Comparison of ENCODE assay signal across 9 cellular contexts in genomic region chr1:151619489-151620093, GRCh38. TPM values are rescaled to one million over a fixed set of nuclear protein-coding genes. Genes with fewer than 3 reads are reported as not detected.
A peak's percentile ranks its signal among the peaks of the same experiment; 100 is the strongest.
DNase-seq lines count a peak whose midpoint lies in the region; ATAC-seq and TF ChIP-seq lines count a peak whose summit lies in the region.
"Had no signal": no experiment of that assay in that cellular context is flagged by ENCODE, and none has a peak within 500 bp of the region (broad histone marks: within the 10 kb centered on the region; RNA-seq: fewer than 3 reads in every experiment).

No MANE protein-coding gene starts in this region.

- 81% methylated on average over 6 of the region's 6 CpGs for WGBS in SK-N-SH (ENCODE audit: low lambda C conversion rate)

- H3K4me1 ChIP-seq in SK-N-SH (ENCODE audit: control insufficient read depth in 1 of 2, insufficient read depth in 2 of 2, low read depth in 1 of 2, low read length in 1 of 2) (peaks cover 13 to 23% of the 10 kb centered on the region in 2 experiments), foreskin keratinocyte (peaks cover 17% of the 10 kb centered on the region), gastrocnemius medialis (peaks cover 46 to 66% of the 10 kb centered on the region in 2 donors)

- H3K79me2 ChIP-seq in SK-N-SH (ENCODE audit: insufficient read depth) = peaks cover 97% of the 10 kb centered on the region

- no peaks in the 10 kb centered on the region for H3K9me3 ChIP-seq in SK-N-SH
- H3K9me3 ChIP-seq in gastrocnemius medialis = no peaks in the 10 kb centered on the region

- POLR2A ChIA-PET in SK-N-SH (lab: Yijun Ruan, JAX) = no interaction called here

- no peak overlapping the region for H3K9ac ChIP-seq in SK-N-SH

- in situ Hi-C loops in gastrocnemius medialis (cut with MboI; ENCODE audit: low sequenced_read_pairs in 4 of 4) = loop anchor here in 1 of 4 donors (25.0 kb wide), 1 partner anchor 218 kb away; the partner anchor contains the start of genes C2CD4D and RORC

- no peak for TF ChIP-seq CTCF in SK-N-SH (IDR thresholded peaks at IDR 0.05)
- TF ChIP-seq CTCF in foreskin keratinocyte (conservative IDR thresholded peaks at IDR 0.05) = no peak
- TF ChIP-seq CTCF in gastrocnemius medialis (IDR thresholded peaks at IDR 0.05 in 4 of 5, conservative IDR thresholded peaks at IDR 0.05 in 1 of 5) = no peak

- H3K27ac ChIP-seq in SK-N-SH (ENCODE audit: low read depth in 2 of 2, low read length in 1 of 2) (peak overlapping the region; percentile 0 to 22; a peak in 3 of 4 replicates), foreskin keratinocyte (no peak overlapping the region), gastrocnemius medialis (peak overlapping the region; percentile 82 to 90 (median 83))

- peaks cover 36% of the 10 kb centered on the region for H4K20me1 ChIP-seq in SK-N-SH (ENCODE audit: insufficient read depth)

- H3K9me2 ChIP-seq in SK-N-SH = no peaks in the 10 kb centered on the region

- H3K4me3 ChIP-seq in SK-N-SH (ENCODE audit: low read depth in 2 of 2, low read length in 1 of 2) = no peak overlapping the region
- peak overlapping the region in 1 of 4 donors; percentile 35 for H3K4me3 ChIP-seq in gastrocnemius medialis

- H3F3A ChIP-seq in SK-N-SH (replicated peaks; ENCODE audit: insufficient read depth) = peaks cover 19% of the 10 kb centered on the region

- CTCF ChIA-PET in SK-N-SH (lab: Yijun Ruan, JAX) = interaction anchor here (0.6 to 1.7 kb wide), 5 partner anchors 85 to 279 kb away, joined by 3 to 5 read pairs (median 3); no protein-coding TSS in a partner anchor

- no peaks in the 10 kb centered on the region for H3K27me3 ChIP-seq in SK-N-SH (ENCODE audit: insufficient read depth)
- no peaks in the 10 kb centered on the region for H3K27me3 ChIP-seq in foreskin keratinocyte
- H3K27me3 ChIP-seq in gastrocnemius medialis = no peaks in the 10 kb centered on the region

- DNase-seq in ELR (ENCODE audit: low read depth) = peak; percentile 71
- DNase-seq in SK-N-SH = no peak
- DNase-seq in foreskin keratinocyte = no peak
- no peak for DNase-seq in gastrocnemius medialis
- no peak for DNase-seq in amygdala (lab: John Stamatoyannopoulos, UW)
- DNase-seq in NCI-H2081 treated with DMSO at 0.1 percent for 48 hours (lab: John Stamatoyannopoulos, UW) = no peak
- no peak for DNase-seq in activated effector memory CD4-positive, alpha-beta T cell treated with anti-CD3 and anti-CD28 coated beads, Interleukin-2, amount 50 U/mL, for 16 hours
- DNase-seq: stimulated activated CD4-positive, alpha-beta T cell treated with anti-CD3 and anti-CD28 coated beads, Interleukin-1b, Interleukin-23, amount 100 ng/mL, for 48 hours had no signal

- no peak for TF ChIP-seq EP300 in SK-N-SH (IDR thresholded peaks at IDR 0.05; ENCODE audit: borderline replicate concordance in 1 of 2, low read depth in 1 of 2, low read length in 1 of 2)

- TF ChIP-seq POLR2A in gastrocnemius medialis (IDR thresholded peaks at IDR 0.05) = no peak
- no peak for TF ChIP-seq POLR2A in GM18505 (IDR thresholded peaks at IDR 0.05; ENCODE audit: borderline replicate concordance, extremely low read depth, insufficient read depth, insufficient read length)

- TF ChIP-seq RAD21 in SK-N-SH (IDR thresholded peaks at IDR 0.05; ENCODE audit: low read length) = no peak

- H3K36me3 ChIP-seq in SK-N-SH (replicated peaks in 1 of 2; ENCODE audit: control insufficient read depth in 1 of 2, insufficient read depth in 2 of 2, low read length in 1 of 2) (peaks cover 10 to 12% of the 10 kb centered on the region in 2 experiments), gastrocnemius medialis (no peaks in the 10 kb centered on the region)

- H2AFZ ChIP-seq in SK-N-SH (ENCODE audit: low read depth) = no peak overlapping the region

- H3K4me2 ChIP-seq in SK-N-SH = peak overlapping the region; percentile 38; the same call in 1 of the 2 replicates

- intact Hi-C loops in gastrocnemius medialis (cut with DNase I; ENCODE audit: low total_unique reads) = no loop called here

- ATAC-seq in foreskin keratinocyte (peak; percentile 16), gastrocnemius medialis (peak; percentile 75 to 85), GM18505 (IDR thresholded peaks at IDR 0.05; ENCODE audit: unreplicated experiment) (no peak)

TF ChIP-seq in SK-N-SH, 30 proteins besides CTCF, POLR2A, EP300 and RAD21:
- peak; percentile 49; the same call in 1 of the 2 replicates for TF ChIP-seq FOSL2 (IDR thresholded peaks at IDR 0.05; ENCODE audit: borderline replicate concordance, low read depth)
- TF ChIP-seq RFX5 (IDR thresholded peaks at IDR 0.05; ENCODE audit: low read length) = no peak
- TF ChIP-seq JUND (IDR thresholded peaks at IDR 0.05) = 0 out of 2 replicates have a peak, but pooled peaks have one; percentile 16
TF ChIP-seq in SK-N-SH: peak in this region for 2.

RNA-seq across cellular contexts. Expression of gene SNX27, which starts 7.7 kb away (rescaled TPM):
- polyA plus RNA-seq in SK-N-SH (2012; rRNA removed) (10.8 and 12.8 TPM in 2 replicates), foreskin keratinocyte (5.5 and 6.0 TPM in 2 replicates)
- polyA plus RNA-seq in SK-N-SH (2012; cell fraction: cytosol; rRNA removed) = 11.1 and 12.7 TPM in 2 replicates
- polyA plus RNA-seq in SK-N-SH (2012; cell fraction: nucleus; rRNA removed) = 11.4 and 19.1 TPM in 2 replicates
- total RNA-seq in foreskin keratinocyte (22.0 and 24.0 TPM in 2 replicates), gastrocnemius medialis (10 to 100 TPM; 37.0 to 43.7 (median 40.9) TPM)
